9 cellular contexts compared by ENCODE assay signal in the genomic region with DNA sequence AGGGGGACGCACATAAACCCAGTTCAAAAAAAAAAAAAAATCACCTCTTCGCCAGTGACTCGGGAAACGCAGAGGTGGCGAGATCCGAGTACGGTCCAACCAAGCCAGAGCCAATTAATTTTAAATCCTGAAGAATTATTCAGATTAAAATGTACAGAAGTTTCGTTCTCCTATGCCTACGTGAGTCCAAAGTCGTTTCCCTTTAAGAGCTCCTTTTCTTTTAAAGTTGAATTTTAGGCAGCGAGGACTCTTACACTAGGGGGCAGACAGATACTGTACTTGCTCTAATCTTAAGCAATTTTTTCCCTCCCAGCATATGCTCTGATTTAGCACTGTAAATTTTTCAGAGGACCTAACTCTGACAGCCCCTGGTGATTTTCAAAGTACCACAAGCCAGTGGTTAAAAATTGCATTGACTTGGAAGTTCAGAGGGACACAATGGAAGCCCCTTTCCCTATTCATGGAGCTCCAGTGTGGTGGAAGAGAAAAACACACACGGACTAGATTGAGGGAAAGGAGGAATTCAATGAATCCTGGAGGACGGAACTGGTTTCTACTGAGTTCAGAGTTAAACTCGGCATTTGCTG. TPM values are rescaled to one million over a fixed set of nuclear protein-coding genes. Genes with fewer than 3 reads are reported as not detected.
A peak's percentile ranks its signal among the peaks of the same experiment; 100 is the strongest.
DNase-seq lines count a peak whose midpoint lies in the region; ATAC-seq and TF ChIP-seq lines count a peak whose summit lies in the region.
"Had no signal": no experiment of that assay in that cellular context is flagged by ENCODE, and none has a peak within 500 bp of the region (broad histone marks: within the 10 kb centered on the region; RNA-seq: fewer than 3 reads in every experiment).

No MANE protein-coding gene starts in this region.

- no peak for ATAC-seq in GM21825 (IDR thresholded peaks at IDR 0.05; ENCODE audit: unreplicated experiment)

- peak; percentile 70 for DNase-seq in GM04504 (ENCODE audit: low read depth)
- DNase-seq in HT-29 (ENCODE audit: low spot score) = peak; percentile 89
- peak; percentile 95 for DNase-seq in OCI-M1 (lab: John Stamatoyannopoulos, UW)
- peak; percentile 62 for DNase-seq in endodermal cell
- peak; percentile 61 for DNase-seq in midbrain (lab: John Stamatoyannopoulos, UW)
- DNase-seq in posterior vena cava (ENCODE audit: low spot score) = no peak
- no peak for DNase-seq in activated T-cell treated with anti-CD3 and anti-CD28 coated beads, Interleukin-2, amount 50 U/mL, for 24 hours

- 0% methylated on average over 8 to 13 of the region's 14 CpGs for WGBS in endodermal cell (ENCODE audit: insufficient coverage in 1 of 2, insufficient read length in 1 of 2), 2 experiments

- no peaks in the 10 kb centered on the region for H3K36me3 ChIP-seq in endodermal cell (ENCODE audit: control insufficient read depth, insufficient read depth, low read length)

- TF ChIP-seq CTCF in endodermal cell (conservative IDR thresholded peaks at IDR 0.05) = peak; percentile 81

- H3K9me3 Mint-ChIP-seq in endodermal cell = no peaks in the 10 kb centered on the region
- H3K9me3 Mint-ChIP-seq in activated T-cell treated with anti-CD3 and anti-CD28 coated beads, Interleukin-2, amount 50 U/mL, for 24 hours = no peaks in the 10 kb centered on the region

- no peak overlapping the region for H3K9ac ChIP-seq in endodermal cell (ENCODE audit: extremely low read depth, low read length, poor library complexity, severe bottlenecking)

- H3K27ac ChIP-seq in endodermal cell (ENCODE audit: low read depth, low read length) = peak overlapping the region; percentile 34

- peaks cover 34% of the 10 kb centered on the region for H3K4me1 Mint-ChIP-seq in endodermal cell
- peaks cover 20% of the 10 kb centered on the region for H3K4me1 Mint-ChIP-seq in activated T-cell treated with anti-CD3 and anti-CD28 coated beads, Interleukin-2, amount 50 U/mL, for 24 hours (ENCODE audit: low read depth)

- intact Hi-C loops in posterior vena cava (cut with DNase I) = loop anchor here (5.0 to 10.0 kb wide), 4 partner anchors 162 to 1065 kb away; no protein-coding TSS in a partner anchor

- H3K27me3 ChIP-seq in endodermal cell (ENCODE audit: control insufficient read depth, insufficient read depth, low read length, poor library complexity, severe bottlenecking) = peaks cover 90% of the 10 kb centered on the region

- H3K4me1 ChIP-seq in endodermal cell (ENCODE audit: control insufficient read depth, insufficient read depth, low read length) = no peaks in the 10 kb centered on the region

- H3K27me3 Mint-ChIP-seq in endodermal cell (ENCODE audit: insufficient read depth) = peaks cover 91% of the 10 kb centered on the region
- H3K27me3 Mint-ChIP-seq in activated T-cell treated with anti-CD3 and anti-CD28 coated beads, Interleukin-2, amount 50 U/mL, for 24 hours = peaks cover 88% of the 10 kb centered on the region

- no peak overlapping the region for H3K27ac Mint-ChIP-seq in endodermal cell
- no peak overlapping the region for H3K27ac Mint-ChIP-seq in activated T-cell treated with anti-CD3 and anti-CD28 coated beads, Interleukin-2, amount 50 U/mL, for 24 hours

- H3K36me3 Mint-ChIP-seq in endodermal cell (ENCODE audit: low read depth) = no peaks in the 10 kb centered on the region
- H3K36me3 Mint-ChIP-seq in activated T-cell treated with anti-CD3 and anti-CD28 coated beads, Interleukin-2, amount 50 U/mL, for 24 hours (ENCODE audit: low read depth) = no peaks in the 10 kb centered on the region

- H3K4me3 ChIP-seq in endodermal cell (ENCODE audit: low read length) = peak overlapping the region; percentile 90

- H3K9me3 ChIP-seq in endodermal cell (ENCODE audit: control insufficient read depth, low read length) = no peaks in the 10 kb centered on the region

- peak overlapping the region; percentile 52 for H3K4me3 Mint-ChIP-seq in endodermal cell
- H3K4me3 Mint-ChIP-seq in activated T-cell treated with anti-CD3 and anti-CD28 coated beads, Interleukin-2, amount 50 U/mL, for 24 hours = no peak overlapping the region

RNA-seq across cellular contexts. Expression of gene NR2F2, which starts 3.3 kb away (rescaled TPM):
- 12.6 and 14.0 TPM in 2 replicates for total RNA-seq in HT-29 (2014; rRNA removed; shearing (Covaris generic))
- 1 to 10 TPM in 1 of 2 donors, under 1 TPM in 1; 0.73 to 3.3 TPM for total RNA-seq in endodermal cell
- polyA plus RNA-seq in endodermal cell (2013, experiment 1 of 2) = 54.2 TPM
- 40.9 TPM for polyA plus RNA-seq in endodermal cell (2013, experiment 2 of 2)
- total RNA-seq in posterior vena cava = 100 to 1,000 TPM; 208 to 213 TPM
- total RNA-seq: activated naive CD4-positive, alpha-beta T cell treated with anti-CD3 and anti-CD28 coated beads, Interleukin-2, amount 50 U/mL, for 72 hours had no signal

Comparison
In these comparisons a context has a peak if more than half of its experiments do, and no peak if none do; other contexts are left out.
1. DNase-seq: peak in GM04504 (single experiment), HT-29 (single experiment), OCI-M1 (single experiment), endodermal cell (single experiment) and midbrain (single experiment); none in posterior vena cava (single experiment) and activated T-cell treated with anti-CD3 and anti-CD28 coated beads, Interleukin-2, amount 50 U/mL, for 24 hours (single experiment).
2. RNA of gene NR2F2, which starts 3.3 kb away (total RNA-seq): 208 to 213 TPM in posterior vena cava; 12.6 to 14.0 TPM in HT-29 and 0.73 to 3.3 TPM in endodermal cell; every median in the first group is over 10 times any median in the second.